Comparison of ENCODE assay signal across 25 cellular contexts in the genomic region with DNA sequence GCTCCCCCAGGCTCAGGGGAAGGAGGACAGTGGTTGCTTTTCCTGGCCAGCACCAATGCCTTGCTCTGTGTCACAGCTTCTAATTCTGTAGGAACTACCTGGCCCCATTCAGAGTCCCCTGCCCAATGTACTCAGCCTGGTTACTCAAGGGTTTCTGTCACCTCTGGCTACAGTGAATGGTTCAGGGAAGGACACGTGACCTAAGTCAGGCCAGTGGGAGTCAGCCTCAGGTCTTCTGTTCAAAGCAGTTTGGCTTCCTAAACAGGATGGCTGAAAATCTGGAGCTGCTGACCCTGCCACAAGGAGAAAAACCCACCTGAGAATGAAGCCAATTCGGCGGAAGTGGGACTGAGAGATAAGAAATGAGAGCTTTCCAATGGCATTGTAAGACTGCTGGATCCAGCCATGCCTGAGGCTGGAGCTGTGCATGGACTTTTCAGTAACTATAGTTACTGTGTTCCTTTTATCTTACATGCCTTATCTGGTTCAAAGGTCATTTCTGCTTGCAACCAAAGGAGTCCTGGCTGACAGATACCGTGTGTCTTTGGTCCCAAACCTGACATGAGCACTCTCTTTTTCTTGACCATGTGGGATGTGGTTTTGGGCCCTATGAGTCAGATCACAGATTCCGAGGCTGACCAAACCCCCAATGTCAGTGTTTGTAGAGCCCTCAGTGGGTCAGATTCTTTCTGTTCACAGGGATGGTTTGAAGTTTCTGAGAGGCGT.
A peak's percentile ranks its signal among the peaks of the same experiment; 100 is the strongest.
DNase-seq lines count a peak whose midpoint lies in the region; ATAC-seq, FAIRE-seq and TF ChIP-seq lines count a peak whose summit lies in the region.
"Had no signal": no experiment of that assay in that cellular context is flagged by ENCODE, and none has a peak within 500 bp of the region (broad histone marks: within the 10 kb centered on the region; RNA-seq: fewer than 3 reads in every experiment).

No MANE protein-coding gene starts in this region.

- no peak overlapping the region for H3K9ac ChIP-seq in GM12878 (ENCODE audit: control insufficient read depth, insufficient read depth, low read length)

- peak; percentile 79 for ATAC-seq in GM12878
- ATAC-seq: activated naive CD4-positive, alpha-beta T cell treated with anti-CD3 and anti-CD28 coated beads, Interleukin-2, amount 50 U/mL, for 72 hours; naive thymus-derived CD8-positive, alpha-beta T cell; stimulated activated naive B cell treated with anti-CD40 and anti-IgM and Interleukin-4, amounts not matched to agents 10 μg/mL and 1 μg/mL and 100 μg/mL, for 72 hours had no signal

- H3K79me2 ChIP-seq in GM12878 (ENCODE audit: control insufficient read depth, insufficient read depth, low read length), result no peaks in the 10 kb centered on the region

- FAIRE-seq in GM12878 (lab: Jason Lieb, UNC), result no peak

- peaks cover 3 to 5% (median 4%) of the 10 kb centered on the region in 3 donors for H3K4me1 Mint-ChIP-seq in CD8-positive, alpha-beta memory T cell
- H3K4me1 Mint-ChIP-seq: activated B cell treated with CpG ODN at 0.5 μM for 24 hours had no signal

- H3K27me3 Mint-ChIP-seq in CD8-positive, alpha-beta memory T cell, result peaks cover 0 to 2% of the 10 kb centered on the region in 2 donors
- H3K27me3 Mint-ChIP-seq: activated B cell treated with CpG ODN at 0.5 μM for 24 hours; naive thymus-derived CD8-positive, alpha-beta T cell; stimulated activated naive B cell treated with anti-CD40 and anti-IgM and Interleukin-4, amounts not matched to agents 10 μg/mL and 1 μg/mL and 100 μg/mL, for 72 hours had no signal

- in situ Hi-C loops in GM12878 (cut with MboI), result loop anchor here (5.0 kb wide), 1 partner anchor 936 kb away; no protein-coding TSS in a partner anchor
- in situ Hi-C loops in transverse colon (cut with MboI; ENCODE audit: low pct_ligation_motif_present in 1 of 4, low pct_unique_long_range_greater_than_20kb in 1 of 4, low sequenced_read_pairs in 3 of 4), result loop anchor here in 1 of 4 donors (10.0 kb wide), 1 partner anchor 934 kb away; no protein-coding TSS in a partner anchor

- no TSS peak for BruUV-seq in GM12878 (replicated peaks; lab: Mats Ljungman, UMichigan)

- POLR2A ChIA-PET in GM12878 (lab: Charles Lee), result no interaction called here
- POLR2A ChIA-PET in CD8-positive, alpha-beta memory T cell (lab: Charles Lee), result no interaction called here

- intact Hi-C loops in GM12878 (cut with micrococcal nuclease; ENCODE audit: unreplicated experiment), result loop anchor here (2.0 kb wide), 1 partner anchor 940 kb away; no protein-coding TSS in a partner anchor
- intact Hi-C loops in transverse colon (cut with DNase I; ENCODE audit: low total_unique reads), result no loop called here

- no peaks in the 10 kb centered on the region for H3K27me3 ChIP-seq in GM12878 (replicated peaks in 1 of 2; ENCODE audit: control insufficient read depth in 2 of 2, insufficient read depth in 2 of 2, low read length in 1 of 2)
- no peaks in the 10 kb centered on the region for H3K27me3 ChIP-seq in transverse colon
- no peaks in the 10 kb centered on the region for H3K27me3 ChIP-seq in CD8-positive, alpha-beta memory T cell (ENCODE audit: insufficient read depth, low read length, poor library complexity, severe bottlenecking)
- H3K27me3 ChIP-seq: ascending aorta had no signal

- SMC1A ChIA-PET in GM12878 (lab: Charles Lee; ENCODE audit: uncharacterized antibody, unreplicated experiment), result interaction anchor here (0.9 to 4.0 kb wide), 4 partner anchors 14 to 102 kb away, joined by 3 to 34 read pairs (median 3); no protein-coding TSS in a partner anchor

- CTCF ChIA-PET in GM12878 (lab: Yijun Ruan, JAX), result interaction anchor here (0.8 to 4.6 kb wide), 7 partner anchors 10 to 940 kb away, joined by 3 to 74 read pairs (median 4); no protein-coding TSS in a partner anchor
- CTCF ChIA-PET in CD8-positive, alpha-beta memory T cell (lab: Charles Lee), result no interaction called here

- peak; percentile 76 for DNase-seq in EH (ENCODE audit: low read depth)
- peak; percentile 82 for DNase-seq in M059J (ENCODE audit: low read depth)
- no peak for DNase-seq in GM12878 (ENCODE audit: low read depth, low spot score)
- peak; percentile 69 for DNase-seq in myocyte (ENCODE audit: low read depth)
- no peak for DNase-seq in transverse colon
- DNase-seq in NCI-H1092 (lab: John Stamatoyannopoulos, UW), result no peak
- DNase-seq in cerebellum (ENCODE audit: low spot score), result no peak
- no peak for DNase-seq in CD8-positive, alpha-beta memory T cell
- DNase-seq: activated B cell treated with CpG ODN at 0.5 μM for 24 hours; activated CD8-positive, alpha-beta memory T cell treated with anti-CD3 and anti-CD28 coated beads, Interleukin-2, amount 50 U/mL, for 4 hours; cerebellar nuclear complex; GDM1; kidney glomerular epithelial cell; mesenchymal stem cell; naive thymus-derived CD8-positive, alpha-beta T cell; NCI-H2081; NCI-H345; NCI-H748 treated with DMSO at 0.1 percent for 48 hours; SHP77; stimulated activated CD4-positive, alpha-beta T cell treated with anti-CD3 and anti-CD28 coated beads, Interleukin-12 subunit alpha, Interleukin-12 subunit beta, amount 100 ng/mL, for 4 hours; stimulated activated CD4-positive, alpha-beta T cell treated with anti-CD3 and anti-CD28 coated beads, Interleukin-4, amount 100 ng/mL, for 24 hours; stimulated activated naive B cell treated with anti-CD40 and anti-IgM and Interleukin-4, amounts not matched to agents 10 μg/mL and 1 μg/mL and 100 μg/mL, for 72 hours; T-helper 9 cell had no signal

- RAD21 ChIA-PET in GM12878 (lab: Charles Lee; ENCODE audit: unreplicated experiment), result interaction anchor here (1.1 kb wide), 1 partner anchor 940 kb away, joined by 4 read pairs; no protein-coding TSS in a partner anchor

- no peak overlapping the region for H3K27ac Mint-ChIP-seq in CD8-positive, alpha-beta memory T cell
- H3K27ac Mint-ChIP-seq: activated B cell treated with CpG ODN at 0.5 μM for 24 hours; activated naive CD4-positive, alpha-beta T cell treated with anti-CD3 and anti-CD28 coated beads, Interleukin-2, amount 50 U/mL, for 72 hours; naive thymus-derived CD8-positive, alpha-beta T cell; stimulated activated naive B cell treated with anti-CD40 and anti-IgM and Interleukin-4, amounts not matched to agents 10 μg/mL and 1 μg/mL and 100 μg/mL, for 72 hours had no signal

- TF ChIP-seq CTCF in GM12878 (IDR thresholded peaks at IDR 0.05 in 2 of 3, conservative IDR thresholded peaks at IDR 0.05 in 1 of 3; ENCODE audit: control insufficient read depth in 2 of 3, extremely low read depth in 1 of 3, insufficient read depth in 1 of 3, low read depth in 3 of 3, low read length in 3 of 3) (no peak), transverse colon (IDR thresholded peaks at IDR 0.05) (no peak)

- no peaks in the 10 kb centered on the region for H3K9me3 ChIP-seq in GM12878 (replicated peaks; ENCODE audit: control insufficient read depth, insufficient read depth, low read length)
- H3K9me3 ChIP-seq in transverse colon, result no peaks in the 10 kb centered on the region
- H3K9me3 ChIP-seq in CD8-positive, alpha-beta memory T cell (ENCODE audit: low read length), result no peaks in the 10 kb centered on the region
- H3K9me3 ChIP-seq: ascending aorta had no signal

- WGBS in GM12878 (ENCODE audit: insufficient coverage, insufficient replicate concordance, low lambda C conversion rate, missing lambda C conversion rate), result 23% methylated on average over 6 of the region's 6 CpGs
- WGBS in transverse colon (ENCODE audit: low coverage in 1 of 2), 2 donors, result 75% methylated on average over 6 of the region's 6 CpGs; no CpG with 5 or more reads in 1 of the 2 donors

- no peak overlapping the region for H3K4me3 Mint-ChIP-seq in CD8-positive, alpha-beta memory T cell
- H3K4me3 Mint-ChIP-seq: activated B cell treated with CpG ODN at 0.5 μM for 24 hours; naive thymus-derived CD8-positive, alpha-beta T cell; stimulated activated naive B cell treated with anti-CD40 and anti-IgM and Interleukin-4, amounts not matched to agents 10 μg/mL and 1 μg/mL and 100 μg/mL, for 72 hours had no signal

- H2AFZ ChIP-seq in GM12878 (ENCODE audit: control insufficient read depth, low read depth, low read length), result no peak overlapping the region

- TF ChIP-seq EP300 in GM12878 (IDR thresholded peaks at IDR 0.05; ENCODE audit: borderline replicate concordance in 1 of 2, control insufficient read depth in 1 of 2, low read depth in 2 of 2, low read length in 2 of 2) (peak in 1 of 2 experiments; percentile 12; a peak in 1 of 4 replicates), transverse colon (IDR thresholded peaks at IDR 0.05; ENCODE audit: low read depth) (no peak)

- TF ChIP-seq POLR2A in GM12878 (IDR thresholded peaks at IDR 0.05; ENCODE audit: low read depth, low read length) (no peak), transverse colon (IDR thresholded peaks at IDR 0.05) (no peak)

- TF ChIP-seq RAD21 in GM12878 (IDR thresholded peaks at IDR 0.05; ENCODE audit: insufficient read depth, low read depth, low read length), result no peak

- H3K27ac ChIP-seq in GM12878 (ENCODE audit: control insufficient read depth, insufficient read depth) (no peak overlapping the region), transverse colon (no peak overlapping the region)
- H3K27ac ChIP-seq in CD8-positive, alpha-beta memory T cell (ENCODE audit: low read depth, low read length), result no peak overlapping the region
- H3K27ac ChIP-seq: ascending aorta had no signal

- H3K4me3 ChIP-seq in GM12878, result no peak overlapping the region
- H3K4me3 ChIP-seq in transverse colon, result no peak overlapping the region
- H3K4me3 ChIP-seq in CD8-positive, alpha-beta memory T cell (ENCODE audit: low read length), result no peak overlapping the region
- H3K4me3 ChIP-seq: ascending aorta had no signal

- H3K36me3 ChIP-seq in GM12878 (ENCODE audit: control insufficient read depth in 2 of 2, insufficient read depth in 2 of 2, low read length in 1 of 2) (no peaks in the 10 kb centered on the region), transverse colon (no peaks in the 10 kb centered on the region)
- no peaks in the 10 kb centered on the region for H3K36me3 ChIP-seq in CD8-positive, alpha-beta memory T cell (ENCODE audit: insufficient read depth, low read length)

- H4K20me1 ChIP-seq in GM12878 (ENCODE audit: control insufficient read depth, insufficient read depth), result no peaks in the 10 kb centered on the region

- H3K9me3 Mint-ChIP-seq in CD8-positive, alpha-beta memory T cell, result no peaks in the 10 kb centered on the region
- H3K9me3 Mint-ChIP-seq: activated B cell treated with CpG ODN at 0.5 μM for 24 hours; activated naive CD4-positive, alpha-beta T cell treated with anti-CD3 and anti-CD28 coated beads, Interleukin-2, amount 50 U/mL, for 72 hours; naive thymus-derived CD8-positive, alpha-beta T cell; stimulated activated naive B cell treated with anti-CD40 and anti-IgM and Interleukin-4, amounts not matched to agents 10 μg/mL and 1 μg/mL and 100 μg/mL, for 72 hours had no signal

- H3K4me1 ChIP-seq in GM12878 (ENCODE audit: control insufficient read depth, insufficient read depth, low read length), result no peaks in the 10 kb centered on the region
- peaks cover 0 to 10% (median 3%) of the 10 kb centered on the region in 4 donors for H3K4me1 ChIP-seq in transverse colon
- no peaks in the 10 kb centered on the region for H3K4me1 ChIP-seq in CD8-positive, alpha-beta memory T cell (ENCODE audit: insufficient read depth, low read length)
- H3K4me1 ChIP-seq: ascending aorta had no signal

- no peaks in the 10 kb centered on the region for H3K36me3 Mint-ChIP-seq in CD8-positive, alpha-beta memory T cell
- H3K36me3 Mint-ChIP-seq: activated naive CD4-positive, alpha-beta T cell treated with anti-CD3 and anti-CD28 coated beads, Interleukin-2, amount 50 U/mL, for 72 hours; naive thymus-derived CD8-positive, alpha-beta T cell; stimulated activated naive B cell treated with anti-CD40 and anti-IgM and Interleukin-4, amounts not matched to agents 10 μg/mL and 1 μg/mL and 100 μg/mL, for 72 hours had no signal

- H3K4me2 ChIP-seq in GM12878 (ENCODE audit: control insufficient read depth, insufficient read depth), result no peak overlapping the region

Comparison
In these comparisons a context has a peak if more than half of its experiments do, and no peak if none do; other contexts are left out.
1. DNase-seq: peak in EH (single experiment), M059J (single experiment) and myocyte (single experiment); none in GM12878 (single experiment), transverse colon (single experiment), NCI-H1092 (single experiment), cerebellum (single experiment) and CD8-positive, alpha-beta memory T cell (0 of 5).